18 cellular contexts compared by ENCODE assay signal in genomic region chr1:93636712-93637111, GRCh38. TPM values are rescaled to one million over a fixed set of nuclear protein-coding genes. Genes with fewer than 3 reads are reported as not detected.
DNase-seq lines count a peak whose midpoint lies in the region; TF ChIP-seq lines count a peak whose summit lies in the region.
"Had no signal": no experiment of that assay in that cellular context is flagged by ENCODE, and none has a peak within 500 bp of the region (broad histone marks: within the 10 kb centered on the region; RNA-seq: fewer than 3 reads in every experiment).

No MANE protein-coding gene starts in this region.

- H3K9me2 ChIP-seq in Karpas-422 (replicated peaks; ENCODE audit: insufficient read depth, low read length) = no peaks in the 10 kb centered on the region

- H3K36me3 ChIP-seq in Karpas-422 (ENCODE audit: insufficient read depth, low read length) = 0 out of 2 replicates have a peak, but pooled peaks cover 3% of the 10 kb centered on the region
- H3K36me3 ChIP-seq in mesodermal cell (ENCODE audit: control insufficient read depth, insufficient read depth, low read length) = peaks cover 85% of the 10 kb centered on the region
- peaks cover 21% of the 10 kb centered on the region for H3K36me3 ChIP-seq in BE2C
- H3K36me3 ChIP-seq: thoracic aorta had no signal

- H3K4me1 ChIP-seq in Karpas-422 (ENCODE audit: low read length) (peaks cover 16% of the 10 kb centered on the region), mesodermal cell (ENCODE audit: control insufficient read depth, insufficient read depth, low read length, poor library complexity, severe bottlenecking) (peaks cover 8% of the 10 kb centered on the region), BE2C (no peaks in the 10 kb centered on the region)

- intact Hi-C loops in dorsolateral prefrontal cortex (cut with DNase I) = loop anchor here in 1 of 2 donors (5.0 kb wide), 1 partner anchor 46 kb away; the partner anchor contains the start of gene BCAR3

- no peak overlapping the region for H3K9ac ChIP-seq in Karpas-422 (ENCODE audit: low read length)

- TF ChIP-seq CTCF in dorsolateral prefrontal cortex (IDR thresholded peaks at IDR 0.05 in 54 of 56, conservative IDR thresholded peaks at IDR 0.05 in 2 of 56; ENCODE audit: low read depth in 1 of 56, partially characterized antibody in 56 of 56) = no peak
- no peak for TF ChIP-seq CTCF in BE2C (IDR thresholded peaks at IDR 0.05; ENCODE audit: low read depth, low read length)

- H3K27me3 ChIP-seq in Karpas-422 (ENCODE audit: low read length) = no peaks in the 10 kb centered on the region
- H3K27me3 ChIP-seq in dorsolateral prefrontal cortex = no peaks in the 10 kb centered on the region
- no peaks in the 10 kb centered on the region for H3K27me3 ChIP-seq in BE2C
- H3K27me3 ChIP-seq: esophagus squamous epithelium had no signal

- no peak overlapping the region for H2AFZ ChIP-seq in Karpas-422 (ENCODE audit: low read length)

- WGBS in mesodermal cell (ENCODE audit: insufficient coverage in 2 of 2), 2 experiments = 90 to 91% methylated on average over 1 to 3 of the region's 3 CpGs

- no peaks in the 10 kb centered on the region for H3K79me2 ChIP-seq in Karpas-422 (ENCODE audit: low read length)

- H4K20me1 ChIP-seq in Karpas-422 (ENCODE audit: insufficient read depth, low read depth, low read length) = no peaks in the 10 kb centered on the region

- H3K4me3 ChIP-seq in Karpas-422 (ENCODE audit: low read length) (no peak overlapping the region), dorsolateral prefrontal cortex (no peak overlapping the region), mesodermal cell (ENCODE audit: extremely low read depth, insufficient read depth, low read length, poor library complexity, severe bottlenecking) (no peak overlapping the region), BE2C (ENCODE audit: low read depth, low read length) (no peak overlapping the region)
- H3K4me3 ChIP-seq: esophagus squamous epithelium, thoracic aorta had no signal

- H3K27ac ChIP-seq in Karpas-422 (ENCODE audit: low read length) (peak overlapping the region; percentile 17; the same call in 1 of the 2 replicates), dorsolateral prefrontal cortex (peak overlapping the region in 47 of 59 donors; percentile 11 to 83 (median 61)), mesodermal cell (ENCODE audit: low read depth, low read length, severe bottlenecking) (peak overlapping the region; percentile 26), temporal lobe (ENCODE audit: low read depth, low read length) (peak overlapping the region; percentile 54)
- H3K27ac ChIP-seq: thoracic aorta had no signal

- DNase-seq in Karpas-422 = no peak
- no peak for DNase-seq in dorsolateral prefrontal cortex
- no peak for DNase-seq in activated naive CD4-positive, alpha-beta T cell treated with anti-CD3 and anti-CD28 coated beads, Interleukin-2, amount 50 U/mL, for 16 hours
- DNase-seq in BE2C = no peak
- no peak for DNase-seq in stimulated activated CD4-positive, alpha-beta T cell treated with anti-CD3 and anti-CD28 coated beads, Interleukin-12 subunit alpha, Interleukin-12 subunit beta, amount 100 ng/mL, for 4 hours
- no peak for DNase-seq in Kasumi-1 (lab: John Stamatoyannopoulos, UW)
- DNase-seq: activated CD4-positive, alpha-beta T cell treated with anti-CD3 and anti-CD28 coated beads, Interleukin-2, amount 50 U/mL, for 1 hour; esophagus squamous epithelium; mammary epithelial cell; NCI-H1436; NCI-H446 treated with DMSO at 0.1 percent for 48 hours; occipital lobe; Right ventricle myocardium superior; small intestine; stimulated activated CD4-positive, alpha-beta T cell treated with anti-CD3 and anti-CD28 coated beads, Interleukin-2, amount 100 ng/mL, for 48 hours had no signal

- H3K4me2 ChIP-seq in Karpas-422 (ENCODE audit: low read depth, low read length, poor library complexity, severe bottlenecking) = peak overlapping the region; percentile 63

- no peaks in the 10 kb centered on the region for H3K9me3 ChIP-seq in Karpas-422 (ENCODE audit: low read length)
- H3K9me3 ChIP-seq in mesodermal cell (ENCODE audit: control insufficient read depth, low read length) = peaks cover 4% of the 10 kb centered on the region
- no peaks in the 10 kb centered on the region for H3K9me3 ChIP-seq in BE2C
- H3K9me3 ChIP-seq: esophagus squamous epithelium, thoracic aorta had no signal

RNA-seq across cellular contexts. Expression of gene BCAR3, which starts 44.9 kb away (rescaled TPM):
- total RNA-seq in Karpas-422 (2014; rRNA removed; shearing (Covaris generic); ENCODE audit: low replicate concordance) = 9.9 and 12.6 TPM in 2 replicates
- total RNA-seq in dorsolateral prefrontal cortex (10 to 100 TPM; 10.4 to 50.9 (median 18.5) TPM), temporal lobe (4.2 TPM)
- 38.3 TPM for polyA plus RNA-seq in mesodermal cell (2013, experiment 1 of 2)
- polyA plus RNA-seq in mesodermal cell (2013, experiment 2 of 2) = 40.0 TPM
- 95.5 TPM for polyA plus RNA-seq in BE2C (2012; ENCODE audit: insufficient read depth, insufficient read length, low read depth)
